In genomic region chr12:94134226-94134795, GRCh38 we compare ENCODE assay signal across 9 cellular contexts. TPM values are rescaled to one million over a fixed set of nuclear protein-coding genes. Genes with fewer than 3 reads are reported as not detected.
DNase-seq lines count a peak whose midpoint lies in the region; ATAC-seq and TF ChIP-seq lines count a peak whose summit lies in the region.
"Had no signal": no experiment of that assay in that cellular context is flagged by ENCODE, and none has a peak within 500 bp of the region (broad histone marks: within the 10 kb centered on the region; RNA-seq: fewer than 3 reads in every experiment).

No MANE protein-coding gene starts in this region.

- no peaks in the 10 kb centered on the region for H3K79me1 ChIP-seq in mesendoderm (ENCODE audit: low read length)

- no peak overlapping the region for H4K8ac ChIP-seq in mesendoderm (ENCODE audit: low read depth, low read length)

- no peaks in the 10 kb centered on the region for H3K36me3 ChIP-seq in mesendoderm (ENCODE audit: control insufficient read depth, insufficient read depth, low read length)
- H3K36me3 ChIP-seq: SJCRH30 had no signal

- no peak overlapping the region for H3K9ac ChIP-seq in mesendoderm (ENCODE audit: low read length)

- H3K4me1 Mint-ChIP-seq in effector memory CD8-positive, alpha-beta T cell (ENCODE audit: low read depth in 2 of 2): no peaks in the 10 kb centered on the region
- peaks cover 6% of the 10 kb centered on the region for H3K4me1 Mint-ChIP-seq in activated T-helper 2 cell treated with anti-CD3 and anti-CD28 coated beads, Interferon-gamma antibody, Interleukin-2, Interleukin-4, amounts not matched to agents 10 μg/mL and 5 μg/mL and 100 μg/mL, durations not matched to agents 14 hours and 24 hours and 36 hours (ENCODE audit: low read depth)

- peak; percentile 68 for TF ChIP-seq CTCF in LNCAP (IDR thresholded peaks at IDR 0.05)

- no peak overlapping the region for H3K4me3 Mint-ChIP-seq in effector memory CD8-positive, alpha-beta T cell
- no peak overlapping the region for H3K4me3 Mint-ChIP-seq in activated T-helper 2 cell treated with anti-CD3 and anti-CD28 coated beads, Interferon-gamma antibody, Interleukin-2, Interleukin-4, amounts not matched to agents 10 μg/mL and 5 μg/mL and 100 μg/mL, durations not matched to agents 14 hours and 24 hours and 36 hours (ENCODE audit: low read depth)

- no peaks in the 10 kb centered on the region for H3K79me2 ChIP-seq in mesendoderm (ENCODE audit: control insufficient read depth, insufficient read depth, low read length)

- intact Hi-C loops in activated T-helper 2 cell treated with anti-CD3 and anti-CD28 coated beads, Interferon-gamma antibody, Interleukin-2, Interleukin-4, amounts not matched to agents 10 μg/mL and 5 μg/mL and 100 μg/mL, durations not matched to agents 14 hours and 24 hours and 36 hours (cut with micrococcal nuclease): no loop called here

- H3K9me3 Mint-ChIP-seq in effector memory CD8-positive, alpha-beta T cell: no peaks in the 10 kb centered on the region
- peaks cover 4% of the 10 kb centered on the region for H3K9me3 Mint-ChIP-seq in activated T-helper 2 cell treated with anti-CD3 and anti-CD28 coated beads, Interferon-gamma antibody, Interleukin-2, Interleukin-4, amounts not matched to agents 10 μg/mL and 5 μg/mL and 100 μg/mL, durations not matched to agents 14 hours and 24 hours and 36 hours

- no peak overlapping the region for H3K27ac ChIP-seq in mesendoderm (ENCODE audit: low read depth, low read length)
- H3K27ac ChIP-seq: SJCRH30 had no signal

- no peak overlapping the region for H4K5ac ChIP-seq in mesendoderm (ENCODE audit: low read length)

- H3K27me3 Mint-ChIP-seq in effector memory CD8-positive, alpha-beta T cell: peaks cover 3 to 10% of the 10 kb centered on the region in 2 donors
- peaks cover 13% of the 10 kb centered on the region for H3K27me3 Mint-ChIP-seq in activated T-helper 2 cell treated with anti-CD3 and anti-CD28 coated beads, Interferon-gamma antibody, Interleukin-2, Interleukin-4, amounts not matched to agents 10 μg/mL and 5 μg/mL and 100 μg/mL, durations not matched to agents 14 hours and 24 hours and 36 hours (ENCODE audit: low read depth)

- H3K27me3 ChIP-seq in mesendoderm (ENCODE audit: insufficient read depth, low read length, poor library complexity): no peaks in the 10 kb centered on the region
- H3K27me3 ChIP-seq: SJCRH30 had no signal

- WGBS in mesendoderm (ENCODE audit: extremely low coverage, insufficient coverage, low lambda C conversion rate): no CpG with 5 or more reads among the region's 5 CpGs

- H2BK120ac ChIP-seq in mesendoderm (ENCODE audit: low read depth, low read length): no peak overlapping the region

- no peak overlapping the region for H3K4me3 ChIP-seq in mesendoderm (ENCODE audit: low read length)
- H3K4me3 ChIP-seq: SJCRH30 had no signal

- no peak overlapping the region for H2AK5ac ChIP-seq in mesendoderm (ENCODE audit: low read length)

- H2BK5ac ChIP-seq in mesendoderm (ENCODE audit: low read length): no peak overlapping the region

- H3K27ac Mint-ChIP-seq in effector memory CD8-positive, alpha-beta T cell: no peak overlapping the region
- no peak overlapping the region for H3K27ac Mint-ChIP-seq in activated T-helper 2 cell treated with anti-CD3 and anti-CD28 coated beads, Interferon-gamma antibody, Interleukin-2, Interleukin-4, amounts not matched to agents 10 μg/mL and 5 μg/mL and 100 μg/mL, durations not matched to agents 14 hours and 24 hours and 36 hours

- ATAC-seq in GM18867 (IDR thresholded peaks at IDR 0.05; ENCODE audit: unreplicated experiment) (peak; percentile 58), SK-N-SH treated with all-trans-retinoic acid at 6 μM for 48 hours (peak; percentile 89), HG03025 (IDR thresholded peaks at IDR 0.05; ENCODE audit: low FRiP score, unreplicated experiment) (no peak)
- ATAC-seq in effector memory CD8-positive, alpha-beta T cell (replicated peaks): peak; percentile 93

- no peak overlapping the region for H2BK15ac ChIP-seq in mesendoderm (replicated peaks; ENCODE audit: low read depth)

- no peak overlapping the region for H3K4ac ChIP-seq in mesendoderm (ENCODE audit: low read depth, low read length)

- H3K18ac ChIP-seq in mesendoderm (ENCODE audit: low read length): no peak overlapping the region

- no peak overlapping the region for H3K23ac ChIP-seq in mesendoderm (ENCODE audit: low read length)

- H3K4me1 ChIP-seq in mesendoderm (ENCODE audit: control insufficient read depth, low read depth, low read length): no peaks in the 10 kb centered on the region
- H3K4me1 ChIP-seq: SJCRH30 had no signal

- DNase-seq in COLO829 (ENCODE audit: low spot score): peak; percentile 69
- peak; percentile 33 to 34 (median 33) for DNase-seq in effector memory CD8-positive, alpha-beta T cell
- DNase-seq in mesendoderm: peak; percentile 63
- DNase-seq in activated T-helper 2 cell treated with anti-CD3 and anti-CD28 coated beads, Interferon-gamma antibody, Interleukin-2, Interleukin-4, amounts not matched to agents 10 μg/mL and 5 μg/mL and 100 μg/mL, durations not matched to agents 14 hours and 24 hours and 36 hours (ENCODE audit: low spot score): no peak

- no peak overlapping the region for H3K4me2 ChIP-seq in mesendoderm (ENCODE audit: low read length)

- H3K56ac ChIP-seq in mesendoderm (ENCODE audit: low read length): no peak overlapping the region

- H3K36me3 Mint-ChIP-seq in effector memory CD8-positive, alpha-beta T cell (ENCODE audit: insufficient read depth): no peaks in the 10 kb centered on the region
- H3K36me3 Mint-ChIP-seq in activated T-helper 2 cell treated with anti-CD3 and anti-CD28 coated beads, Interferon-gamma antibody, Interleukin-2, Interleukin-4, amounts not matched to agents 10 μg/mL and 5 μg/mL and 100 μg/mL, durations not matched to agents 14 hours and 24 hours and 36 hours (ENCODE audit: low read depth): no peaks in the 10 kb centered on the region

TF ChIP-seq in SK-N-SH treated with all-trans-retinoic acid at 6 μM for 48 hours, 23 proteins besides CTCF, POLR2A, EP300 and RAD21 (continues in another document):
- TF ChIP-seq ZNF565 (CRISPR knock-in tag; conservative IDR thresholded peaks at IDR 0.05; ENCODE audit: low read depth): no peak
- TF ChIP-seq PATZ1 (CRISPR knock-in tag; IDR thresholded peaks at IDR 0.05; ENCODE audit: borderline replicate concordance): no peak
- no peak for TF ChIP-seq POU6F1 (CRISPR knock-in tag; IDR thresholded peaks at IDR 0.05; ENCODE audit: borderline replicate concordance, low read depth)
- no peak for TF ChIP-seq ZNF70 (CRISPR knock-in tag; IDR thresholded peaks at IDR 0.05)
- TF ChIP-seq OSR1 (CRISPR knock-in tag; IDR thresholded peaks at IDR 0.05): no peak
- no peak for TF ChIP-seq ZNF8 (CRISPR knock-in tag; IDR thresholded peaks at IDR 0.05)
- TF ChIP-seq GLIS3 (CRISPR knock-in tag; IDR thresholded peaks at IDR 0.05): no peak
- TF ChIP-seq, protein P1, sequence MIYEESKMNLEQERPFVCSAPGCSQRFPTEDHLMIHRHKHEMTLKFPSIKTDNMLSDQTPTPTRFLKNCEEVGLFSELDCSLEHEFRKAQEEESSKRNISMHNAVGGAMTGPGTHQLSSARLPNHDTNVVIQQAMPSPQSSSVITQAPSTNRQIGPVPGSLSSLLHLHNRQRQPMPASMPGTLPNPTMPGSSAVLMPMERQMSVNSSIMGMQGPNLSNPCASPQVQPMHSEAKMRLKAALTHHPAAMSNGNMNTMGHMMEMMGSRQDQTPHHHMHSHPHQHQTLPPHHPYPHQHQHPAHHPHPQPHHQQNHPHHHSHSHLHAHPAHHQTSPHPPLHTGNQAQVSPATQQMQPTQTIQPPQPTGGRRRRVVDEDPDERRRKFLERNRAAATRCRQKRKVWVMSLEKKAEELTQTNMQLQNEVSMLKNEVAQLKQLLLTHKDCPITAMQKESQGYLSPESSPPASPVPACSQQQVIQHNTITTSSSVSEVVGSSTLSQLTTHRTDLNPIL (CRISPR knock-in tag; IDR thresholded peaks at IDR 0.05; ENCODE audit: low read depth): no peak

RNA-seq across cellular contexts. Expression of gene PLXNC1, which starts 14.1 kb away (rescaled TPM):
- polyA plus RNA-seq in mesendoderm (2013, experiment 1 of 2): 0.79 TPM
- 0.85 TPM for polyA plus RNA-seq in mesendoderm (2013, experiment 2 of 2)
- 6.6 and 7.2 TPM in 2 replicates for total RNA-seq in activated T-helper 2 cell treated with anti-CD3 and anti-CD28 coated beads, Interferon-gamma antibody, Interleukin-2, Interleukin-4, amounts not matched to agents 10 μg/mL and 5 μg/mL and 100 μg/mL, durations not matched to agents 14 hours and 24 hours and 36 hours
